8 cellular contexts compared by ENCODE assay signal in genomic region chr13:21691928-21692327, GRCh38. TPM values are rescaled to one million over a fixed set of nuclear protein-coding genes. Genes with fewer than 3 reads are reported as not detected.
"Had no signal": no experiment of that assay in that cellular context is flagged by ENCODE, and none has a peak within 500 bp of the region (broad histone marks: within the 10 kb centered on the region; RNA-seq: fewer than 3 reads in every experiment).

No MANE protein-coding gene starts in this region.

- H3K4me1 ChIP-seq: HAP-1 had no signal

- H3K9me3 ChIP-seq: HAP-1 had no signal

- H3K27ac Mint-ChIP-seq: HFFc6, IgD-negative memory B cell had no signal

- H3K27ac ChIP-seq: HL-60 had no signal

- H3K4me3 ChIP-seq: HAP-1 had no signal

- H3K36me3 ChIP-seq: HAP-1 had no signal

- DNase-seq: GOT3, H7, HFFc6 had no signal

- H3K9me3 Mint-ChIP-seq: HFFc6 had no signal

- H3K4me3 Mint-ChIP-seq: HFFc6 had no signal

- ATAC-seq: HCT116, HepG2 had no signal

RNA-seq across cellular contexts. Expression of gene FGF9, which starts 21.1 kb away (rescaled TPM):
- total RNA-seq: HepG2, HFFc6 had no signal
